18 cellular contexts compared by ENCODE assay signal in genomic region chr9:124969401-124969800, GRCh38.
"Had no signal": no experiment of that assay in that cellular context is flagged by ENCODE, and none has a peak within 500 bp of the region (broad histone marks: within the 10 kb centered on the region; RNA-seq: fewer than 3 reads in every experiment).

No MANE protein-coding gene starts in this region.

- H3K4me3 ChIP-seq: breast epithelium, coronary artery, gastroesophageal sphincter, heart left ventricle, left ventricle myocardium inferior, thoracic aorta, upper lobe of left lung had no signal

- DNase-seq: activated CD4-positive, alpha-beta T cell treated with anti-CD3 and anti-CD28 coated beads, Interleukin-2, amount 50 U/mL, for 1 hour; activated CD8-positive, alpha-beta memory T cell treated with anti-CD3 and anti-CD28 coated beads, Interleukin-2, amount 50 U/mL, for 4 hours; activated effector memory CD4-positive, alpha-beta T cell treated with anti-CD3 and anti-CD28 coated beads, Interleukin-2, amount 50 U/mL, for 16 hours; activated naive CD4-positive, alpha-beta T cell treated with anti-CD3 and anti-CD28 coated beads, Interleukin-2, amount 50 U/mL, for 16 hours; activated T-cell treated with anti-CD3 and anti-CD28 coated beads, Interleukin-2, amount 50 U/mL, for 48 hours; erythroblast; heart left ventricle; left ventricle myocardium inferior; mammary epithelial cell; midbrain; occipital lobe; posterior cingulate gyrus; stimulated activated naive B cell treated with anti-CD40 and anti-IgM and Interleukin-4, amounts not matched to agents 10 μg/mL and 1 μg/mL and 100 μg/mL, for 72 hours; upper lobe of left lung had no signal

- H3K4me3 Mint-ChIP-seq: stimulated activated naive B cell treated with anti-CD40 and anti-IgM and Interleukin-4, amounts not matched to agents 10 μg/mL and 1 μg/mL and 100 μg/mL, for 72 hours had no signal

- H3K9me3 Mint-ChIP-seq: stimulated activated naive B cell treated with anti-CD40 and anti-IgM and Interleukin-4, amounts not matched to agents 10 μg/mL and 1 μg/mL and 100 μg/mL, for 72 hours had no signal

- H3K27me3 Mint-ChIP-seq: stimulated activated naive B cell treated with anti-CD40 and anti-IgM and Interleukin-4, amounts not matched to agents 10 μg/mL and 1 μg/mL and 100 μg/mL, for 72 hours had no signal

- H3K27ac Mint-ChIP-seq: stimulated activated naive B cell treated with anti-CD40 and anti-IgM and Interleukin-4, amounts not matched to agents 10 μg/mL and 1 μg/mL and 100 μg/mL, for 72 hours had no signal
